In genomic region chr5:139688712-139689413, GRCh38 we compare ENCODE assay signal across 14 cellular contexts. TPM values are rescaled to one million over a fixed set of nuclear protein-coding genes. Genes with fewer than 3 reads are reported as not detected.
A peak's percentile ranks its signal among the peaks of the same experiment; 100 is the strongest.
DNase-seq lines count a peak whose midpoint lies in the region; ATAC-seq and TF ChIP-seq lines count a peak whose summit lies in the region.
"Had no signal": no experiment of that assay in that cellular context is flagged by ENCODE, and none has a peak within 500 bp of the region (broad histone marks: within the 10 kb centered on the region; RNA-seq: fewer than 3 reads in every experiment).

No MANE protein-coding gene starts in this region.

- DNase-seq in body of pancreas: peak in 3 of 4 donors; percentile 68 to 72 (median 69)
- DNase-seq in neuronal stem cell (ENCODE audit: low spot score): no peak
- no peak for DNase-seq in activated naive CD8-positive, alpha-beta T cell treated with anti-CD3 and anti-CD28 coated beads for 36 hours
- no peak for DNase-seq in germinal center (ENCODE audit: low spot score)
- DNase-seq: activated CD8-positive, alpha-beta memory T cell treated with anti-CD3 and anti-CD28 coated beads for 24 hours; activated naive CD4-positive, alpha-beta T cell treated with anti-CD3 and anti-CD28 coated beads, Interleukin-2, amount 50 U/mL, for 16 hours; EL; HFFc6; naive thymus-derived CD4-positive, alpha-beta T cell had no signal

- no peak overlapping the region for H4K91ac ChIP-seq in neuronal stem cell (ENCODE audit: low read depth, low read length, poor library complexity)

- peaks cover 3% of the 10 kb centered on the region for H3K79me1 ChIP-seq in neuronal stem cell (ENCODE audit: low read depth, low read length)

- H3K9me3 Mint-ChIP-seq in activated naive CD8-positive, alpha-beta T cell treated with anti-CD3 and anti-CD28 coated beads for 36 hours: no peaks in the 10 kb centered on the region
- H3K9me3 Mint-ChIP-seq: HFFc6; naive thymus-derived CD4-positive, alpha-beta T cell; T-helper 1 cell treated with Interleukin-12 subunit alpha and Interleukin-12 subunit beta and Interleukin-4 antibody, amounts not matched to agents 30 μg/mL and 1 μg/mL, for 36 hours had no signal

- TF ChIP-seq POLR2A in body of pancreas (IDR thresholded peaks at IDR 0.05): no peak

- H3K27me3 ChIP-seq in BLaER1: no peaks in the 10 kb centered on the region
- H3K27me3 ChIP-seq in body of pancreas: no peaks in the 10 kb centered on the region
- H3K27me3 ChIP-seq in neuronal stem cell (ENCODE audit: control insufficient read depth in 3 of 3, insufficient read depth in 3 of 3, low read depth in 1 of 3, low read length in 3 of 3): no peaks in the 10 kb centered on the region

- peak overlapping the region; percentile 4 for H2BK15ac ChIP-seq in neuronal stem cell (ENCODE audit: low read length)

- H2BK5ac ChIP-seq in neuronal stem cell (ENCODE audit: low read length): no peak overlapping the region

- TF ChIP-seq RAD21 in Ishikawa (IDR thresholded peaks at IDR 0.05; ENCODE audit: low read depth): no peak

- H3K27me3 Mint-ChIP-seq in activated naive CD8-positive, alpha-beta T cell treated with anti-CD3 and anti-CD28 coated beads for 36 hours: no peaks in the 10 kb centered on the region

- H4K8ac ChIP-seq in neuronal stem cell (ENCODE audit: low read depth, low read length): no peak overlapping the region

- H3K4me2 ChIP-seq in BLaER1 (peak overlapping the region; percentile 83), neuronal stem cell (ENCODE audit: insufficient read depth, low read length, poor library complexity, severe bottlenecking) (no peak overlapping the region)

- H3K27ac ChIP-seq in BLaER1: no peak overlapping the region
- H3K27ac ChIP-seq in body of pancreas: peak overlapping the region; percentile 78 to 86 (median 82)
- H3K27ac ChIP-seq in neuronal stem cell (replicated peaks; ENCODE audit: low read length): no peak overlapping the region

- no peak overlapping the region for H3K9ac ChIP-seq in BLaER1
- H3K9ac ChIP-seq in neuronal stem cell (ENCODE audit: low read depth, low read length, poor library complexity): peak overlapping the region; percentile 35

- H3K14ac ChIP-seq in neuronal stem cell (ENCODE audit: low read length): no peak overlapping the region

- no peak for TF ChIP-seq CTCF in body of pancreas (IDR thresholded peaks at IDR 0.05)

- no peak overlapping the region for H3K27ac Mint-ChIP-seq in activated naive CD8-positive, alpha-beta T cell treated with anti-CD3 and anti-CD28 coated beads for 36 hours
- H3K27ac Mint-ChIP-seq: HFFc6; naive thymus-derived CD4-positive, alpha-beta T cell; T-helper 1 cell treated with Interleukin-12 subunit alpha and Interleukin-12 subunit beta and Interleukin-4 antibody, amounts not matched to agents 30 μg/mL and 1 μg/mL, for 36 hours had no signal

- intact Hi-C loops in body of pancreas (cut with DNase I): loop anchor here (10.0 kb wide), 1 partner anchor 54 kb away; no protein-coding TSS in a partner anchor

- H3K4me3 Mint-ChIP-seq in activated naive CD8-positive, alpha-beta T cell treated with anti-CD3 and anti-CD28 coated beads for 36 hours: no peak overlapping the region
- H3K4me3 Mint-ChIP-seq: HFFc6; naive thymus-derived CD4-positive, alpha-beta T cell; T-helper 1 cell treated with Interleukin-12 subunit alpha and Interleukin-12 subunit beta and Interleukin-4 antibody, amounts not matched to agents 30 μg/mL and 1 μg/mL, for 36 hours had no signal

- peaks cover 87% of the 10 kb centered on the region for H3K4me1 ChIP-seq in BLaER1
- H3K4me1 ChIP-seq in body of pancreas: peaks cover 74% of the 10 kb centered on the region
- H3K4me1 ChIP-seq in neuronal stem cell (ENCODE audit: control insufficient read depth in 2 of 2, insufficient read depth in 1 of 2, low read depth in 1 of 2, low read length in 2 of 2): peaks cover 58 to 59% of the 10 kb centered on the region in 2 donors

- H3K4me1 Mint-ChIP-seq in activated naive CD8-positive, alpha-beta T cell treated with anti-CD3 and anti-CD28 coated beads for 36 hours: peaks cover 6% of the 10 kb centered on the region

- H2AFZ ChIP-seq in neuronal stem cell (ENCODE audit: low read length): no peak overlapping the region

- no peak overlapping the region for H3K4ac ChIP-seq in neuronal stem cell (ENCODE audit: low read length)

- ATAC-seq in body of pancreas (no peak), HG03521 (IDR thresholded peaks at IDR 0.05; ENCODE audit: unreplicated experiment) (no peak), GM18858 (IDR thresholded peaks at IDR 0.05; ENCODE audit: unreplicated experiment) (no peak)

- no peak for TF ChIP-seq EP300 in Ishikawa (IDR thresholded peaks at IDR 0.05; ENCODE audit: borderline replicate concordance)

- H3K4me3 ChIP-seq in BLaER1 (no peak overlapping the region), body of pancreas (no peak overlapping the region), neuronal stem cell (ENCODE audit: low read length in 2 of 2) (no peak overlapping the region)

- H3K36me3 ChIP-seq in BLaER1: peaks cover 9% of the 10 kb centered on the region; the same call in 1 of the 2 replicates
- no peaks in the 10 kb centered on the region for H3K36me3 ChIP-seq in body of pancreas (replicated peaks in 1 of 2; ENCODE audit: insufficient read depth in 1 of 2, low read depth in 2 of 2)
- H3K36me3 ChIP-seq in neuronal stem cell (replicated peaks in 1 of 2; ENCODE audit: control insufficient read depth in 2 of 2, insufficient read depth in 2 of 2, low read length in 2 of 2): peaks cover 0 to 27% of the 10 kb centered on the region in 2 donors

- H2AK5ac ChIP-seq in neuronal stem cell (ENCODE audit: low read depth, low read length): no peak overlapping the region

- WGBS in body of pancreas, 2 donors: 33 to 39% methylated on average over 7 to 8 of the region's 8 CpGs
- no CpG with 5 or more reads among the region's 8 CpGs for WGBS in neuronal stem cell (ENCODE audit: extremely low coverage in 2 of 2, insufficient read length in 2 of 2, insufficient replicate concordance in 1 of 2), 2 donors

- no peak overlapping the region for H2BK12ac ChIP-seq in neuronal stem cell (ENCODE audit: low read length)

- peaks cover 34% of the 10 kb centered on the region for H4K20me1 ChIP-seq in BLaER1

- no peak overlapping the region for H3K18ac ChIP-seq in neuronal stem cell (ENCODE audit: low read length)

- H3K9me3 ChIP-seq in BLaER1 (no peaks in the 10 kb centered on the region), body of pancreas (no peaks in the 10 kb centered on the region), neuronal stem cell (replicated peaks in 1 of 2; ENCODE audit: control insufficient read depth in 2 of 2, insufficient read depth in 1 of 2, low read depth in 1 of 2, low read length in 2 of 2) (no peaks in the 10 kb centered on the region)

- no peaks in the 10 kb centered on the region for H3K36me3 Mint-ChIP-seq in activated naive CD8-positive, alpha-beta T cell treated with anti-CD3 and anti-CD28 coated beads for 36 hours
- H3K36me3 Mint-ChIP-seq: naive thymus-derived CD4-positive, alpha-beta T cell had no signal

- H3K23ac ChIP-seq in neuronal stem cell (ENCODE audit: low read depth, low read length, poor library complexity): no peak overlapping the region

- no peak overlapping the region for H2BK120ac ChIP-seq in neuronal stem cell (ENCODE audit: low read depth, low read length)

TF ChIP-seq in Ishikawa, 13 proteins besides CTCF, POLR2A, EP300 and RAD21:
- TF ChIP-seq, protein P1, sequence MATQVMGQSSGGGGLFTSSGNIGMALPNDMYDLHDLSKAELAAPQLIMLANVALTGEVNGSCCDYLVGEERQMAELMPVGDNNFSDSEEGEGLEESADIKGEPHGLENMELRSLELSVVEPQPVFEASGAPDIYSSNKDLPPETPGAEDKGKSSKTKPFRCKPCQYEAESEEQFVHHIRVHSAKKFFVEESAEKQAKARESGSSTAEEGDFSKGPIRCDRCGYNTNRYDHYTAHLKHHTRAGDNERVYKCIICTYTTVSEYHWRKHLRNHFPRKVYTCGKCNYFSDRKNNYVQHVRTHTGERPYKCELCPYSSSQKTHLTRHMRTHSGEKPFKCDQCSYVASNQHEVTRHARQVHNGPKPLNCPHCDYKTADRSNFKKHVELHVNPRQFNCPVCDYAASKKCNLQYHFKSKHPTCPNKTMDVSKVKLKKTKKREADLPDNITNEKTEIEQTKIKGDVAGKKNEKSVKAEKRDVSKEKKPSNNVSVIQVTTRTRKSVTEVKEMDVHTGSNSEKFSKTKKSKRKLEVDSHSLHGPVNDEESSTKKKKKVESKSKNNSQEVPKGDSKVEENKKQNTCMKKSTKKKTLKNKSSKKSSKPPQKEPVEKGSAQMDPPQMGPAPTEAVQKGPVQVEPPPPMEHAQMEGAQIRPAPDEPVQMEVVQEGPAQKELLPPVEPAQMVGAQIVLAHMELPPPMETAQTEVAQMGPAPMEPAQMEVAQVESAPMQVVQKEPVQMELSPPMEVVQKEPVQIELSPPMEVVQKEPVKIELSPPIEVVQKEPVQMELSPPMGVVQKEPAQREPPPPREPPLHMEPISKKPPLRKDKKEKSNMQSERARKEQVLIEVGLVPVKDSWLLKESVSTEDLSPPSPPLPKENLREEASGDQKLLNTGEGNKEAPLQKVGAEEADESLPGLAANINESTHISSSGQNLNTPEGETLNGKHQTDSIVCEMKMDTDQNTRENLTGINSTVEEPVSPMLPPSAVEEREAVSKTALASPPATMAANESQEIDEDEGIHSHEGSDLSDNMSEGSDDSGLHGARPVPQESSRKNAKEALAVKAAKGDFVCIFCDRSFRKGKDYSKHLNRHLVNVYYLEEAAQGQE (IDR thresholded peaks at IDR 0.05; ENCODE audit: low read depth): peak; percentile 45; the same call in 1 of the 2 replicates
- no peak for TF ChIP-seq TAF1 (IDR thresholded peaks at IDR 0.05; ENCODE audit: low read depth)

RNA-seq across cellular contexts. Expression of gene CXXC5, which starts 40.7 kb away (rescaled TPM):
- total RNA-seq in body of pancreas: 10 to 100 TPM; 86.6 to 87.7 TPM
- 30.9 TPM for polyA plus RNA-seq in neuronal stem cell (2013, experiment 1 of 2)
- 32.1 TPM for polyA plus RNA-seq in neuronal stem cell (2013, experiment 2 of 2)
- 1 to 10 TPM; 1.3 to 2.0 TPM for total RNA-seq in activated naive CD8-positive, alpha-beta T cell treated with anti-CD3 and anti-CD28 coated beads for 36 hours

Comparison
In these comparisons a context has a peak if more than half of its experiments do, and no peak if none do; other contexts are left out.
1. H3K27ac ChIP-seq: peak in body of pancreas (4 of 4); none in BLaER1 (single experiment) and neuronal stem cell (single experiment).
2. DNase-seq: peak in body of pancreas (3 of 4); none in neuronal stem cell (single experiment), activated naive CD8-positive, alpha-beta T cell treated with anti-CD3 and anti-CD28 coated beads for 36 hours (single experiment) and germinal center (single experiment).
3. RNA of gene CXXC5, which starts 40.7 kb away (total RNA-seq): 86.6 to 87.7 TPM in body of pancreas; 1.3 to 2.0 TPM in activated naive CD8-positive, alpha-beta T cell treated with anti-CD3 and anti-CD28 coated beads for 36 hours; every median in the first group is over 10 times any median in the second.